ENCODE assay signal across 26 cellular contexts in genomic region chr3:24323272-24323671, GRCh38.
"Had no signal": no experiment of that assay in that cellular context is flagged by ENCODE, and none has a peak within 500 bp of the region (broad histone marks: within the 10 kb centered on the region; RNA-seq: fewer than 3 reads in every experiment).

No MANE protein-coding gene starts in this region.

- H3K4me3 Mint-ChIP-seq: memory B cell; naive thymus-derived CD4-positive, alpha-beta T cell; natural killer cell treated with Interleukin-12 subunit alpha and Interleukin-12 subunit beta and Interleukin-15 and Interleukin-18, amount 100 ng/mL, for 72 hours; stimulated activated effector memory CD8-positive, alpha-beta T cell treated with anti-CD3 and anti-CD28 coated beads, Interleukin-12 subunit alpha, Interleukin-12 subunit beta, amount 100 ng/mL, for 72 hours; stimulated activated naive CD8-positive, alpha-beta T cell treated with anti-CD3 and anti-CD28 coated beads, Interleukin-15, amount 100 ng/mL, for 72 hours; type B pancreatic cell had no signal

- H3K36me3 Mint-ChIP-seq: memory B cell; naive thymus-derived CD4-positive, alpha-beta T cell; natural killer cell treated with Interleukin-12 subunit alpha and Interleukin-12 subunit beta and Interleukin-15 and Interleukin-18, amount 100 ng/mL, for 72 hours; stimulated activated effector memory CD8-positive, alpha-beta T cell treated with anti-CD3 and anti-CD28 coated beads, Interleukin-12 subunit alpha, Interleukin-12 subunit beta, amount 100 ng/mL, for 72 hours; type B pancreatic cell had no signal

- H3K9me3 ChIP-seq: mucosa of descending colon, ovary, uterus had no signal

- H3K27me3 ChIP-seq: left lung, ovary, spleen, tibial nerve, uterus had no signal

- H3K27me3 Mint-ChIP-seq: memory B cell; natural killer cell treated with Interleukin-12 subunit alpha and Interleukin-12 subunit beta and Interleukin-15 and Interleukin-18, amount 100 ng/mL, for 72 hours; progenitor cell of endocrine pancreas; stimulated activated naive CD8-positive, alpha-beta T cell treated with anti-CD3 and anti-CD28 coated beads, Interleukin-15, amount 100 ng/mL, for 72 hours had no signal

- H3K4me1 ChIP-seq: left lung, spleen, tibial nerve, uterus had no signal

- ATAC-seq: left colon; left lung; mucosa of descending colon; naive thymus-derived CD4-positive, alpha-beta T cell; natural killer cell treated with Interleukin-12 subunit alpha and Interleukin-12 subunit beta and Interleukin-15 and Interleukin-18, amount 100 ng/mL, for 72 hours; right cardiac atrium; sciatic nerve; stimulated activated effector memory CD8-positive, alpha-beta T cell treated with anti-CD3 and anti-CD28 coated beads, Interleukin-12 subunit alpha, Interleukin-12 subunit beta, amount 100 ng/mL, for 72 hours; stimulated activated naive CD8-positive, alpha-beta T cell treated with anti-CD3 and anti-CD28 coated beads, Interleukin-15, amount 100 ng/mL, for 72 hours had no signal

- H3K4me3 ChIP-seq: left lung, lung, mucosa of descending colon, ovary, spleen, tibial nerve, uterus had no signal

- H3K27ac Mint-ChIP-seq: memory B cell; naive thymus-derived CD4-positive, alpha-beta T cell; natural killer cell treated with Interleukin-12 subunit alpha and Interleukin-12 subunit beta and Interleukin-15 and Interleukin-18, amount 100 ng/mL, for 72 hours; progenitor cell of endocrine pancreas; stimulated activated effector memory CD8-positive, alpha-beta T cell treated with anti-CD3 and anti-CD28 coated beads, Interleukin-12 subunit alpha, Interleukin-12 subunit beta, amount 100 ng/mL, for 72 hours; stimulated activated naive CD8-positive, alpha-beta T cell treated with anti-CD3 and anti-CD28 coated beads, Interleukin-15, amount 100 ng/mL, for 72 hours; type B pancreatic cell had no signal

- FAIRE-seq: keratinocyte, small intestine had no signal

- DNase-seq: hippocampal formation; kidney glomerular epithelial cell; left colon; left lung; midbrain; mucosa of descending colon; naive thymus-derived CD4-positive, alpha-beta T cell; ovary; retina; right cardiac atrium; small intestine; spleen; stimulated activated CD4-positive, alpha-beta T cell treated with anti-CD3 and anti-CD28 coated beads, Interleukin-4, amount 100 ng/mL, for 24 hours; stimulated activated naive CD4-positive, alpha-beta T cell treated with Interleukin-2 at 50 U/mL for 16 hours; stimulated activated naive CD8-positive, alpha-beta T cell treated with anti-CD3 and anti-CD28 coated beads, Interleukin-15, amount 100 ng/mL, for 72 hours; substantia nigra; uterus had no signal

- H3K27ac ChIP-seq: left lung, ovary, spleen, tibial nerve, uterus had no signal

- H3K9me3 Mint-ChIP-seq: type B pancreatic cell had no signal

- H3K4me1 Mint-ChIP-seq: memory B cell; naive thymus-derived CD4-positive, alpha-beta T cell; stimulated activated effector memory CD8-positive, alpha-beta T cell treated with anti-CD3 and anti-CD28 coated beads, Interleukin-12 subunit alpha, Interleukin-12 subunit beta, amount 100 ng/mL, for 72 hours; stimulated activated naive CD8-positive, alpha-beta T cell treated with anti-CD3 and anti-CD28 coated beads, Interleukin-15, amount 100 ng/mL, for 72 hours had no signal

- H3K36me3 ChIP-seq: left lung, ovary, spleen, tibial nerve, uterus had no signal
